1 cellular context compared by ENCODE assay signal in genomic region chr2:105369777-105370690, GRCh38.
TF ChIP-seq lines count a peak whose summit lies in the region.

No MANE protein-coding gene starts in this region.

TF ChIP-seq in HepG2, 621 proteins besides CTCF, POLR2A, EP300 and RAD21 (continued from another document and continues in another):
- TF ChIP-seq ZNF281 (CRISPR knock-in tag; IDR thresholded peaks at IDR 0.05; ENCODE audit: borderline replicate concordance) = no peak
- peak; percentile 36; the same call in 1 of the 2 replicates for TF ChIP-seq AHR (CRISPR knock-in tag; IDR thresholded peaks at IDR 0.05)
- TF ChIP-seq ZNF274 (CRISPR knock-in tag; IDR thresholded peaks at IDR 0.05) = peak; percentile 61
- TF ChIP-seq ZNF644 (CRISPR knock-in tag; IDR thresholded peaks at IDR 0.05; ENCODE audit: low read depth) = peak; percentile 47; the same call in 1 of the 2 replicates
- TF ChIP-seq RBFOX2 (IDR thresholded peaks at IDR 0.05; ENCODE audit: low read depth, low read length) = no peak
- TF ChIP-seq THRA (CRISPR knock-in tag; IDR thresholded peaks at IDR 0.05; ENCODE audit: borderline replicate concordance) = peak; percentile 49; the same call in 1 of the 2 replicates
- TF ChIP-seq ZNF333 (CRISPR knock-in tag; IDR thresholded peaks at IDR 0.05; ENCODE audit: borderline replicate concordance) = peak; percentile 88; the same call in 1 of the 2 replicates
- TF ChIP-seq KDM3A (CRISPR knock-in tag; IDR thresholded peaks at IDR 0.05; ENCODE audit: low read depth) = peak; percentile 82; the same call in 1 of the 2 replicates
- TF ChIP-seq XRCC5 (optimal IDR thresholded peaks at IDR 0.05; ENCODE audit: low read length) = peak; percentile 39
- TF ChIP-seq ZNF784 (CRISPR knock-in tag; IDR thresholded peaks at IDR 0.05; ENCODE audit: borderline replicate concordance) = 0 out of 2 replicates have a peak, but pooled peaks have one; percentile 77
- TF ChIP-seq REL (CRISPR knock-in tag; conservative IDR thresholded peaks at IDR 0.05) = no peak
- peak; percentile 47; the same call in 1 of the 2 replicates for TF ChIP-seq FOXA3 (CRISPR knock-in tag; IDR thresholded peaks at IDR 0.05)
- TF ChIP-seq MAX (IDR thresholded peaks at IDR 0.05) = peak; percentile 68; the same call in 1 of the 2 replicates
- peak; percentile 53; the same call in 1 of the 2 replicates for TF ChIP-seq NR0B2 (CRISPR knock-in tag; IDR thresholded peaks at IDR 0.05)
- TF ChIP-seq FOXO1 (CRISPR knock-in tag; IDR thresholded peaks at IDR 0.05) = no peak
- no peak for TF ChIP-seq WIZ (CRISPR knock-in tag; IDR thresholded peaks at IDR 0.05)
- TF ChIP-seq ZBTB38 (CRISPR knock-in tag; IDR thresholded peaks at IDR 0.05) = peak; percentile 97
- TF ChIP-seq ZNF788 (CRISPR knock-in tag; IDR thresholded peaks at IDR 0.05; ENCODE audit: borderline replicate concordance) = 0 out of 2 replicates have a peak, but pooled peaks have one; percentile 21
- no peak for TF ChIP-seq ZNF180 (CRISPR knock-in tag; IDR thresholded peaks at IDR 0.05; ENCODE audit: borderline replicate concordance, low read depth)
- TF ChIP-seq STAG1 (CRISPR knock-in tag; IDR thresholded peaks at IDR 0.05) = peak; percentile 97
- TF ChIP-seq UBTF (CRISPR knock-in tag; IDR thresholded peaks at IDR 0.05) = 0 out of 2 replicates have a peak, but pooled peaks have one; percentile 21
- TF ChIP-seq BCL3 (CRISPR knock-in tag; IDR thresholded peaks at IDR 0.05) = 0 out of 2 replicates have a peak, but pooled peaks have one; percentile 46
- TF ChIP-seq ERF (CRISPR knock-in tag; IDR thresholded peaks at IDR 0.05) = no peak
- TF ChIP-seq ZMYM4 (CRISPR knock-in tag; IDR thresholded peaks at IDR 0.05) = peak; percentile 34; the same call in 1 of the 2 replicates
- TF ChIP-seq MYC (CRISPR knock-in tag; IDR thresholded peaks at IDR 0.05; ENCODE audit: borderline replicate concordance) = peak; percentile 50; the same call in 1 of the 2 replicates
- no peak for TF ChIP-seq AFF4 (CRISPR knock-in tag; IDR thresholded peaks at IDR 0.05)
- no peak for TF ChIP-seq ZBTB20 (CRISPR knock-in tag; IDR thresholded peaks at IDR 0.05; ENCODE audit: borderline replicate concordance, low read depth)
- TF ChIP-seq ZNF598 (CRISPR knock-in tag; IDR thresholded peaks at IDR 0.05; ENCODE audit: borderline replicate concordance) = peak; percentile 36; the same call in 1 of the 2 replicates
- TF ChIP-seq NFKB2 (CRISPR knock-in tag; IDR thresholded peaks at IDR 0.05; ENCODE audit: borderline replicate concordance) = peak; percentile 33; the same call in 1 of the 2 replicates
- no peak for TF ChIP-seq DZIP1 (CRISPR knock-in tag; IDR thresholded peaks at IDR 0.05)
- peak; percentile 100 for TF ChIP-seq ZBTB33 (CRISPR knock-in tag; IDR thresholded peaks at IDR 0.05)
- TF ChIP-seq PRPF4 (IDR thresholded peaks at IDR 0.05; ENCODE audit: low read depth, low read length, poor library complexity, severe bottlenecking) = peak; percentile 65
- no peak for TF ChIP-seq ZFP62 (CRISPR knock-in tag; IDR thresholded peaks at IDR 0.05)
- TF ChIP-seq REPIN1 (CRISPR knock-in tag; IDR thresholded peaks at IDR 0.05; ENCODE audit: borderline replicate concordance, low read depth) = peak; percentile 77; the same call in 1 of the 2 replicates
- TF ChIP-seq POGZ (CRISPR knock-in tag; IDR thresholded peaks at IDR 0.05) = peak; percentile 76
- TF ChIP-seq ZNF883 (CRISPR knock-in tag; IDR thresholded peaks at IDR 0.05; ENCODE audit: not compliant biosample characterization) = peak; percentile 23
- TF ChIP-seq ZNF710 (CRISPR knock-in tag; IDR thresholded peaks at IDR 0.05; ENCODE audit: borderline replicate concordance) = peak; percentile 61; the same call in 1 of the 2 replicates
- TF ChIP-seq RELA (CRISPR knock-in tag; IDR thresholded peaks at IDR 0.05) = no peak
